11 cellular contexts compared by ENCODE assay signal in the genomic region with DNA sequence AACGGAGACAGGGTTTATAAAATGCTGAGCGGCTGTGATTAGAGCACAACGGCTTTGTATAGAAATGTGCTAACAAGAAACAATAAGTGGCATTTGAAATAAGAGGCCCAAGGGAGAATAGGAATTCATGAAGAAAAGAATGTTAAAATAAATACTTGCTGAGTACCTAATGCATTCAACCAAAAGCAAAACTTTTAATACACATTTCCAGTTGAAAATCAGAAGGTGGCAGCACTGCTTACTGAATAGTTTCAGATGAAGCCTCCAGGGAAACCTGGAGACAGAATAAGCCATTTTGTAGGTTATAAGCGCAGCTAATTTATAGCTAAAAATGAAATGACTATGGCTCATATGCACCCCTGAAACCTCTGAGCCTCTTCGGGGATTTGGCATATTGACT.
A peak's percentile ranks its signal among the peaks of the same experiment; 100 is the strongest.
DNase-seq lines count a peak whose midpoint lies in the region; ATAC-seq lines count a peak whose summit lies in the region.
"Had no signal": no experiment of that assay in that cellular context is flagged by ENCODE, and none has a peak within 500 bp of the region (broad histone marks: within the 10 kb centered on the region; RNA-seq: fewer than 3 reads in every experiment).

No MANE protein-coding gene starts in this region.

- no peaks in the 10 kb centered on the region for H3K79me1 ChIP-seq in mesendoderm (ENCODE audit: low read length)

- peak overlapping the region; percentile 39 for H3K18ac ChIP-seq in mesendoderm (ENCODE audit: low read length)

- no peak overlapping the region for H3K4me2 ChIP-seq in Karpas-422 (ENCODE audit: low read depth, low read length, poor library complexity, severe bottlenecking)
- no peak overlapping the region for H3K4me2 ChIP-seq in mesendoderm (ENCODE audit: low read length)

- no peaks in the 10 kb centered on the region for H4K20me1 ChIP-seq in Karpas-422 (ENCODE audit: insufficient read depth, low read depth, low read length)

- H4K5ac ChIP-seq in mesendoderm (ENCODE audit: low read length), result no peak overlapping the region

- H3K4me1 ChIP-seq in Karpas-422 (ENCODE audit: low read length), result no peaks in the 10 kb centered on the region
- no peaks in the 10 kb centered on the region for H3K4me1 ChIP-seq in mesendoderm (ENCODE audit: control insufficient read depth, low read depth, low read length)

- no peaks in the 10 kb centered on the region for H3K27me3 ChIP-seq in Karpas-422 (ENCODE audit: low read length)
- H3K27me3 ChIP-seq in mesendoderm (ENCODE audit: insufficient read depth, low read length, poor library complexity), result no peaks in the 10 kb centered on the region

- no peak for ATAC-seq in GM18858 (IDR thresholded peaks at IDR 0.05; ENCODE audit: unreplicated experiment)
- no peak for ATAC-seq in GM18868 (IDR thresholded peaks at IDR 0.05; ENCODE audit: unreplicated experiment)
- ATAC-seq in GM18909 (IDR thresholded peaks at IDR 0.05; ENCODE audit: poor library complexity, unreplicated experiment), result no peak
- ATAC-seq: mucosa of descending colon, right cardiac atrium had no signal

- no peak overlapping the region for H3K4ac ChIP-seq in mesendoderm (ENCODE audit: low read depth, low read length)

- H2BK15ac ChIP-seq in mesendoderm (replicated peaks; ENCODE audit: low read depth), result no peak overlapping the region

- H3K27ac ChIP-seq in Karpas-422 (ENCODE audit: low read length) (no peak overlapping the region), mesendoderm (ENCODE audit: low read depth, low read length) (no peak overlapping the region)

- no peak overlapping the region for H4K8ac ChIP-seq in mesendoderm (ENCODE audit: low read depth, low read length)

- DNase-seq in DMS153 treated with DMSO at 0.1 percent for 48 hours (lab: John Stamatoyannopoulos, UW; ENCODE audit: unreplicated experiment) (peak; percentile 28), Karpas-422 (peak; percentile 57), SHP77 treated with DMSO at 0.1 percent for 48 hours (lab: John Stamatoyannopoulos, UW) (peak; percentile 23), mesendoderm (peak; percentile 26)
- DNase-seq: DMS79 treated with DMSO at 0.1 percent for 48 hours, mucosa of descending colon, MV-4-11, right cardiac atrium had no signal

- H3K4me3 ChIP-seq in Karpas-422 (ENCODE audit: low read length) (no peak overlapping the region), mesendoderm (ENCODE audit: low read length) (no peak overlapping the region)
- H3K4me3 ChIP-seq: mucosa of descending colon had no signal

- no peak overlapping the region for H2AFZ ChIP-seq in Karpas-422 (ENCODE audit: low read length)

- H3K23ac ChIP-seq in mesendoderm (ENCODE audit: low read length), result no peak overlapping the region

- H3K9ac ChIP-seq in Karpas-422 (ENCODE audit: low read length) (no peak overlapping the region), mesendoderm (ENCODE audit: low read length) (no peak overlapping the region)

- peak overlapping the region; percentile 40 for H3K56ac ChIP-seq in mesendoderm (ENCODE audit: low read length)

- no peaks in the 10 kb centered on the region for H3K36me3 ChIP-seq in Karpas-422 (ENCODE audit: insufficient read depth, low read length)
- H3K36me3 ChIP-seq in mesendoderm (ENCODE audit: control insufficient read depth, insufficient read depth, low read length), result no peaks in the 10 kb centered on the region

- H3K9me2 ChIP-seq in Karpas-422 (replicated peaks; ENCODE audit: insufficient read depth, low read length), result no peaks in the 10 kb centered on the region

- WGBS in mesendoderm (ENCODE audit: extremely low coverage, insufficient coverage, low lambda C conversion rate), result no CpG with 5 or more reads among the region's 5 CpGs

- no peak overlapping the region for H2AK5ac ChIP-seq in mesendoderm (ENCODE audit: low read length)

- no peak overlapping the region for H2BK120ac ChIP-seq in mesendoderm (ENCODE audit: low read depth, low read length)

- H3K9me3 ChIP-seq in Karpas-422 (ENCODE audit: low read length), result no peaks in the 10 kb centered on the region
- H3K9me3 ChIP-seq: mucosa of descending colon had no signal

- H3K79me2 ChIP-seq in Karpas-422 (ENCODE audit: low read length), result no peaks in the 10 kb centered on the region
- H3K79me2 ChIP-seq in mesendoderm (ENCODE audit: control insufficient read depth, insufficient read depth, low read length), result no peaks in the 10 kb centered on the region

- no peak overlapping the region for H2BK5ac ChIP-seq in mesendoderm (ENCODE audit: low read length)
